In genomic region chr20:34083781-34084180, GRCh38 we compare ENCODE assay signal across 13 cellular contexts. TPM values are rescaled to one million over a fixed set of nuclear protein-coding genes. Genes with fewer than 3 reads are reported as not detected.
A peak's percentile ranks its signal among the peaks of the same experiment; 100 is the strongest.
DNase-seq lines count a peak whose midpoint lies in the region; ATAC-seq and TF ChIP-seq lines count a peak whose summit lies in the region.
"Had no signal": no experiment of that assay in that cellular context is flagged by ENCODE, and none has a peak within 500 bp of the region (broad histone marks: within the 10 kb centered on the region; RNA-seq: fewer than 3 reads in every experiment).

No MANE protein-coding gene starts in this region.

- no peaks in the 10 kb centered on the region for H3K9me3 Mint-ChIP-seq in activated CD4-positive, alpha-beta T cell treated with anti-CD3 and anti-CD28 coated beads for 36 hours (ENCODE audit: low read depth)
- no peaks in the 10 kb centered on the region for H3K9me3 Mint-ChIP-seq in stimulated activated naive CD8-positive, alpha-beta T cell treated with anti-CD3 and anti-CD28 coated beads, Interleukin-15, amount 100 ng/mL, for 72 hours
- no peaks in the 10 kb centered on the region for H3K9me3 Mint-ChIP-seq in Caco-2 (ENCODE audit: unreplicated experiment)
- H3K9me3 Mint-ChIP-seq: WTC11 had no signal

- ATAC-seq in activated CD4-positive, alpha-beta T cell treated with anti-CD3 and anti-CD28 coated beads for 36 hours = no peak
- ATAC-seq in left lung = no peak
- no peak for ATAC-seq in stimulated activated naive CD8-positive, alpha-beta T cell treated with anti-CD3 and anti-CD28 coated beads, Interleukin-15, amount 100 ng/mL, for 72 hours
- ATAC-seq in HG03378 (IDR thresholded peaks at IDR 0.05; ENCODE audit: unreplicated experiment) = no peak
- ATAC-seq: WTC11 had no signal

- POLR2A ChIA-PET in activated CD4-positive, alpha-beta T cell treated with anti-CD3 and anti-CD28 coated beads for 36 hours (lab: Charles Lee) = no interaction called here
- POLR2A ChIA-PET in RWPE1 (lab: Yijun Ruan, JAX; ENCODE audit: low non-redundant PET) (interaction anchor here (0.7 to 1.3 kb wide), 2 partner anchors 28 to 271 kb away, joined by 4 read pairs; partner anchors contain the start of gene EIF2S2), Caco-2 (lab: Charles Lee) (interaction anchor here (0.9 kb wide), 1 partner anchor 29 kb away, joined by 4 read pairs; the partner anchor contains the start of gene EIF2S2)

- peaks cover 0 to 96% of the 10 kb centered on the region in 2 donors for H3K36me3 ChIP-seq in left lung
- H3K36me3 ChIP-seq in Caco-2 (ENCODE audit: control insufficient read depth, insufficient read depth, low read length) = peaks cover 22% of the 10 kb centered on the region
- peaks cover 53% of the 10 kb centered on the region for H3K36me3 ChIP-seq in MG63

- no peaks in the 10 kb centered on the region for H3K27me3 ChIP-seq in left lung
- H3K27me3 ChIP-seq in Caco-2 (replicated peaks; ENCODE audit: control insufficient read depth, insufficient read depth, low read length) = no peaks in the 10 kb centered on the region
- no peaks in the 10 kb centered on the region for H3K27me3 ChIP-seq in MG63

- CTCF ChIA-PET in activated CD4-positive, alpha-beta T cell treated with anti-CD3 and anti-CD28 coated beads for 36 hours (lab: Charles Lee) = interaction anchor here (2.7 kb wide), 1 partner anchor 14 kb away, joined by 11 read pairs; no protein-coding TSS in a partner anchor
- CTCF ChIA-PET in RWPE1 (lab: Yijun Ruan, JAX) (interaction anchor here (1.3 to 1.9 kb wide), 4 partner anchors 20 to 221 kb away, joined by 4 to 7 read pairs (median 6); partner anchors contain the start of gene RALY), Caco-2 (lab: Charles Lee) (no interaction called here)

- H3K27ac Mint-ChIP-seq in activated CD4-positive, alpha-beta T cell treated with anti-CD3 and anti-CD28 coated beads for 36 hours = peak overlapping the region; percentile 22
- H3K27ac Mint-ChIP-seq in stimulated activated naive CD8-positive, alpha-beta T cell treated with anti-CD3 and anti-CD28 coated beads, Interleukin-15, amount 100 ng/mL, for 72 hours = peak overlapping the region; percentile 21 to 70
- H3K27ac Mint-ChIP-seq in Caco-2 (ENCODE audit: unreplicated experiment) = no peak overlapping the region
- H3K27ac Mint-ChIP-seq: WTC11 had no signal

- H3K27ac ChIP-seq in RWPE1 = peak overlapping the region; percentile 71
- peak overlapping the region; percentile 23 to 65 for H3K27ac ChIP-seq in left lung

- no peaks in the 10 kb centered on the region for H3K9me3 ChIP-seq in left lung
- H3K9me3 ChIP-seq in Caco-2 = no peaks in the 10 kb centered on the region
- no peaks in the 10 kb centered on the region for H3K9me3 ChIP-seq in MG63

- H3K4me1 Mint-ChIP-seq in activated CD4-positive, alpha-beta T cell treated with anti-CD3 and anti-CD28 coated beads for 36 hours = no peaks in the 10 kb centered on the region
- peaks cover 10% of the 10 kb centered on the region for H3K4me1 Mint-ChIP-seq in stimulated activated naive CD8-positive, alpha-beta T cell treated with anti-CD3 and anti-CD28 coated beads, Interleukin-15, amount 100 ng/mL, for 72 hours
- H3K4me1 Mint-ChIP-seq in Caco-2 (ENCODE audit: low read depth, unreplicated experiment) = no peaks in the 10 kb centered on the region
- H3K4me1 Mint-ChIP-seq: WTC11 had no signal

- DNase-seq in activated CD4-positive, alpha-beta T cell treated with anti-CD3 and anti-CD28 coated beads for 36 hours = no peak
- DNase-seq in activated CD4-positive, alpha-beta T cell treated with anti-CD3 and anti-CD28 coated beads for 1 hour = no peak
- DNase-seq in RWPE1 (ENCODE audit: low spot score) (no peak), left lung (no peak), Caco-2 (no peak), MG63 (no peak)
- DNase-seq in stimulated activated naive CD8-positive, alpha-beta T cell treated with anti-CD3 and anti-CD28 coated beads, Interleukin-15, amount 100 ng/mL, for 72 hours = no peak
- DNase-seq: activated effector memory CD4-positive, alpha-beta T cell treated with anti-CD3 and anti-CD28 coated beads, Interleukin-2, amount 50 U/mL, for 16 hours; cortex of kidney; NCI-H526 treated with DMSO at 0.1 percent for 48 hours; stimulated activated CD4-positive, alpha-beta T cell treated with anti-CD3 and anti-CD28 coated beads, Interleukin-2, amount 100 ng/mL, for 48 hours had no signal

- no TSS peak for BruUV-seq in Caco-2 (replicated peaks; lab: Mats Ljungman, UMichigan)

- peaks cover 44% of the 10 kb centered on the region for H3K36me3 Mint-ChIP-seq in activated CD4-positive, alpha-beta T cell treated with anti-CD3 and anti-CD28 coated beads for 36 hours (ENCODE audit: low read depth)
- H3K36me3 Mint-ChIP-seq in Caco-2 (ENCODE audit: insufficient read depth, unreplicated experiment) = peaks cover 80% of the 10 kb centered on the region

- no peaks in the 10 kb centered on the region for H3K27me3 Mint-ChIP-seq in activated CD4-positive, alpha-beta T cell treated with anti-CD3 and anti-CD28 coated beads for 36 hours
- no peaks in the 10 kb centered on the region for H3K27me3 Mint-ChIP-seq in stimulated activated naive CD8-positive, alpha-beta T cell treated with anti-CD3 and anti-CD28 coated beads, Interleukin-15, amount 100 ng/mL, for 72 hours
- no peaks in the 10 kb centered on the region for H3K27me3 Mint-ChIP-seq in Caco-2 (ENCODE audit: insufficient read depth, unreplicated experiment)

- TF ChIP-seq CTCF in RWPE1 (conservative IDR thresholded peaks at IDR 0.05; ENCODE audit: low read depth) = no peak
- no peak for TF ChIP-seq CTCF in left lung (IDR thresholded peaks at IDR 0.05)
- no peak for TF ChIP-seq CTCF in Caco-2 (IDR thresholded peaks at IDR 0.05; ENCODE audit: insufficient read depth in 1 of 2, low read depth in 1 of 2, low read length in 1 of 2, severe bottlenecking in 1 of 2, unreplicated experiment in 1 of 2)

- no peak overlapping the region for H3K4me3 Mint-ChIP-seq in activated CD4-positive, alpha-beta T cell treated with anti-CD3 and anti-CD28 coated beads for 36 hours
- no peak overlapping the region for H3K4me3 Mint-ChIP-seq in stimulated activated naive CD8-positive, alpha-beta T cell treated with anti-CD3 and anti-CD28 coated beads, Interleukin-15, amount 100 ng/mL, for 72 hours
- no peak overlapping the region for H3K4me3 Mint-ChIP-seq in Caco-2 (ENCODE audit: unreplicated experiment)
- H3K4me3 Mint-ChIP-seq: WTC11 had no signal

- intact Hi-C loops in activated CD4-positive, alpha-beta T cell treated with anti-CD3 and anti-CD28 coated beads for 36 hours (cut with DNase I, micrococcal nuclease) = loop anchor here in 1 of 2 experiments (5.0 kb wide), 1 partner anchor 44 kb away; no protein-coding TSS in a partner anchor
- intact Hi-C loops in left lung (cut with DNase I) = no loop called here
- intact Hi-C loops in Caco-2 (cut with micrococcal nuclease; ENCODE audit: unreplicated experiment) = no loop called here

- H3K4me3 ChIP-seq in left lung = no peak overlapping the region
- H3K4me3 ChIP-seq in Caco-2 (ENCODE audit: low read depth, low read length) = no peak overlapping the region
- no peak overlapping the region for H3K4me3 ChIP-seq in MG63

- H3K4me1 ChIP-seq in left lung (peaks cover 17 to 21% of the 10 kb centered on the region in 2 donors), Caco-2 (no peaks in the 10 kb centered on the region)

RNA-seq across cellular contexts. Expression of gene EIF2S2, which starts 28.3 kb away (rescaled TPM):
- 100 to 1,000 TPM; 179 to 187 TPM for total RNA-seq in activated CD4-positive, alpha-beta T cell treated with anti-CD3 and anti-CD28 coated beads for 36 hours
- total RNA-seq in left lung (10 to 100 TPM; 59.0 to 61.6 TPM), Caco-2 (2022) (291 and 299 TPM in 2 replicates)
- 198 and 276 TPM in 2 replicates for total RNA-seq in MG63 (2014; rRNA removed; shearing (Covaris generic); ENCODE audit: low replicate concordance)
